ENCODE assay signal across 8 cellular contexts in genomic region chr22:46051646-46052045, GRCh38.
A peak's percentile ranks its signal among the peaks of the same experiment; 100 is the strongest.
DNase-seq lines count a peak whose midpoint lies in the region; ATAC-seq and TF ChIP-seq lines count a peak whose summit lies in the region.

No MANE protein-coding gene starts in this region.

- H3K27me3 ChIP-seq in lung (ENCODE audit: control insufficient read depth, insufficient read depth) (no peaks in the 10 kb centered on the region), subcutaneous abdominal adipose tissue (ENCODE audit: control insufficient read depth in 5 of 5, insufficient read depth in 4 of 5, low read length in 5 of 5) (no peaks in the 10 kb centered on the region)

- 86 to 94% methylated on average over 8 of the region's 8 CpGs for WGBS in lung, 2 donors

- H3K9me3 ChIP-seq in lung (ENCODE audit: control insufficient read depth in 2 of 2, insufficient read depth in 1 of 2, low read length in 1 of 2) (no peaks in the 10 kb centered on the region), subcutaneous abdominal adipose tissue (ENCODE audit: control insufficient read depth in 5 of 5, low read length in 5 of 5) (no peaks in the 10 kb centered on the region)

- TF ChIP-seq CTCF in lung (IDR thresholded peaks at IDR 0.05; ENCODE audit: control extremely low read depth, extremely low read depth), result no peak

- peaks cover 21% of the 10 kb centered on the region for H3K4me1 Mint-ChIP-seq in activated CD4-positive, alpha-beta T cell treated with anti-CD3 and anti-CD28 coated beads, Interleukin-2, amount 10 ng/mL, durations not matched to agents 24 days and 14 days
- H3K4me1 Mint-ChIP-seq in activated naive CD8-positive, alpha-beta T cell treated with anti-CD3 and anti-CD28 coated beads, Interleukin-2, amount 50 U/mL, for 24 hours, result peaks cover 44% of the 10 kb centered on the region

- no peak for ATAC-seq in activated naive CD8-positive, alpha-beta T cell treated with anti-CD3 and anti-CD28 coated beads, Interleukin-2, amount 50 U/mL, for 24 hours
- ATAC-seq in lung (ENCODE audit: insufficient read depth, low FRiP score), result no peak

- intact Hi-C loops in activated CD4-positive, alpha-beta T cell treated with anti-CD3 and anti-CD28 coated beads, Interleukin-2, amount 10 ng/mL, durations not matched to agents 24 days and 14 days (cut with micrococcal nuclease), result no loop called here

- no peak for DNase-seq in activated CD4-positive, alpha-beta T cell treated with anti-CD3 and anti-CD28 coated beads, Interleukin-2, amount 10 ng/mL, durations not matched to agents 24 days and 14 days
- DNase-seq in activated CD4-positive, alpha-beta T cell treated with anti-CD3 and anti-CD28 coated beads for 4 hours, result no peak
- DNase-seq in activated naive CD8-positive, alpha-beta T cell treated with anti-CD3 and anti-CD28 coated beads, Interleukin-2, amount 50 U/mL, for 24 hours, result no peak
- DNase-seq in lung (ENCODE audit: low spot score), result no peak
- DNase-seq in amniotic stem cell (lab: John Stamatoyannopoulos, UW), result no peak
- no peak for DNase-seq in occipital lobe (lab: John Stamatoyannopoulos, UW)
- no peak for DNase-seq in NCI-H2171 treated with DMSO at 0.1 percent for 48 hours (lab: John Stamatoyannopoulos, UW)

- H3K27me3 Mint-ChIP-seq in activated CD4-positive, alpha-beta T cell treated with anti-CD3 and anti-CD28 coated beads, Interleukin-2, amount 10 ng/mL, durations not matched to agents 24 days and 14 days, result no peaks in the 10 kb centered on the region
- no peaks in the 10 kb centered on the region for H3K27me3 Mint-ChIP-seq in activated naive CD8-positive, alpha-beta T cell treated with anti-CD3 and anti-CD28 coated beads, Interleukin-2, amount 50 U/mL, for 24 hours

- peaks cover 0 to 2% of the 10 kb centered on the region in 2 donors for H3K36me3 ChIP-seq in lung (ENCODE audit: control insufficient read depth in 2 of 2, insufficient read depth in 2 of 2, low read length in 2 of 2)
- peaks cover 0 to 16% (median 12%) of the 10 kb centered on the region in 5 donors for H3K36me3 ChIP-seq in subcutaneous abdominal adipose tissue (ENCODE audit: control insufficient read depth in 5 of 5, insufficient read depth in 5 of 5, low read length in 5 of 5)

- H3K4me1 ChIP-seq in lung (ENCODE audit: control insufficient read depth in 2 of 2, insufficient read depth in 2 of 2, low read length in 2 of 2) (peaks cover 6 to 31% of the 10 kb centered on the region in 2 donors), subcutaneous abdominal adipose tissue (ENCODE audit: control insufficient read depth in 5 of 5, insufficient read depth in 5 of 5, low read length in 5 of 5) (peaks cover 27 to 85% (median 84%) of the 10 kb centered on the region in 5 donors)

- no peak overlapping the region for H3K27ac Mint-ChIP-seq in activated CD4-positive, alpha-beta T cell treated with anti-CD3 and anti-CD28 coated beads, Interleukin-2, amount 10 ng/mL, durations not matched to agents 24 days and 14 days
- peak overlapping the region; percentile 68 for H3K27ac Mint-ChIP-seq in activated naive CD8-positive, alpha-beta T cell treated with anti-CD3 and anti-CD28 coated beads, Interleukin-2, amount 50 U/mL, for 24 hours

- H3K4me3 ChIP-seq in lung (no peak overlapping the region), subcutaneous abdominal adipose tissue (ENCODE audit: low read depth in 1 of 5, low read length in 5 of 5) (no peak overlapping the region)

- H3K27ac ChIP-seq in lung (ENCODE audit: low read depth in 1 of 2, low read length in 1 of 2) (peak overlapping the region; percentile 97 to 99), subcutaneous abdominal adipose tissue (ENCODE audit: low read depth, low read length) (peak overlapping the region; percentile 94)

- H3K9ac ChIP-seq in subcutaneous abdominal adipose tissue (ENCODE audit: low read length in 5 of 5), result peak overlapping the region; percentile 44 to 87 (median 75)

- H3K4me3 Mint-ChIP-seq in activated CD4-positive, alpha-beta T cell treated with anti-CD3 and anti-CD28 coated beads, Interleukin-2, amount 10 ng/mL, durations not matched to agents 24 days and 14 days, result peak overlapping the region; percentile 35
- H3K4me3 Mint-ChIP-seq in activated naive CD8-positive, alpha-beta T cell treated with anti-CD3 and anti-CD28 coated beads, Interleukin-2, amount 50 U/mL, for 24 hours, result peak overlapping the region; percentile 34

- H3K36me3 Mint-ChIP-seq in activated CD4-positive, alpha-beta T cell treated with anti-CD3 and anti-CD28 coated beads, Interleukin-2, amount 10 ng/mL, durations not matched to agents 24 days and 14 days (ENCODE audit: low read depth), result peaks cover 1% of the 10 kb centered on the region
- H3K36me3 Mint-ChIP-seq in activated naive CD8-positive, alpha-beta T cell treated with anti-CD3 and anti-CD28 coated beads, Interleukin-2, amount 50 U/mL, for 24 hours (ENCODE audit: low read depth), result no peaks in the 10 kb centered on the region

- H3K9me3 Mint-ChIP-seq in activated CD4-positive, alpha-beta T cell treated with anti-CD3 and anti-CD28 coated beads, Interleukin-2, amount 10 ng/mL, durations not matched to agents 24 days and 14 days, result no peaks in the 10 kb centered on the region
- H3K9me3 Mint-ChIP-seq in activated naive CD8-positive, alpha-beta T cell treated with anti-CD3 and anti-CD28 coated beads, Interleukin-2, amount 50 U/mL, for 24 hours, result no peaks in the 10 kb centered on the region
